ENCODE assay signal across 9 cellular contexts in the genomic region with DNA sequence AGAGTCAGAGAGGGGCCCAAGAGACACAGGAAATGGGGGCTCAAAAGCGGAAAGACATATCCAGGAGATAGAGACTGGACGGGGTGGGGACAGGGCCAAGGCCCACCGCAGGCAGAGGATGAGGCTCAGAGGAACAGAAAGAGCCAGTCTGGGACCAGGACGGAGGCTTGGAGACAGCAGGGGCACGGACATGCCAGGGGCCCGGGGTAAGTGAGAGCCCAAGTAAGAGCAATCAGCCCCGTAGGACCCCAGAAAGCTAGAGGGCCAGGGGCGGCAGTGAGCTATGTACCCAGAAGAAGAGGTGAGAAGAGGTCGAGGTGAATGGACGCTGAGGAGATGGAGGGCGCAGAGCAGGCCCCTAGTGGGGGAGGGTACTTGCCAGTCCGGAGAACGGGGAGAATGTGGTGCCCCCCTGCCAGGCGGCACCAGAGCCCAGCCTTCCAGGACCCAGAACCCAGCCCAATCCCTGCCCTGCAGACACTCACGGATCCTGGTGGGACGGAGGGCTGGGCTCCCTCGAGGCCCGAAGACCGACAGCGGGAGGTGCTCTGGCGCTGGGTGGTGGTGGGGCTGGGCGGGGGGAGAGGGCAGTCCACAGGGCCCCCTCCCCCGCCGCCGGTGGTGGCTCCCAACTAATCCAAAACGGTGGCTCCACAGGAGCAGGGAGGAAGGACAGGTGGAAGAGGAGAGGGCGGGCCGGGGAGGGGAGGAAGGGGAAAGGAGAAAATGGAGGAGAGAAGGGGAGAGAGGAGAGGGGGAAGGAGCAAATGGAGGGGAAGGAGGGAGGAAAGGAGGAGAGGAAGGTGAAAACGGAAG. TPM values are rescaled to one million over a fixed set of nuclear protein-coding genes. Genes with fewer than 3 reads are reported as not detected.
DNase-seq lines count a peak whose midpoint lies in the region; ATAC-seq and TF ChIP-seq lines count a peak whose summit lies in the region.
"Had no signal": no experiment of that assay in that cellular context is flagged by ENCODE, and none has a peak within 500 bp of the region (broad histone marks: within the 10 kb centered on the region; RNA-seq: fewer than 3 reads in every experiment).

No MANE protein-coding gene starts in this region.

- H2AFZ ChIP-seq in mammary epithelial cell (ENCODE audit: low read depth, low read length), result no peak overlapping the region

- H4K20me1 ChIP-seq in mammary epithelial cell (ENCODE audit: insufficient read depth, low read length), result no peaks in the 10 kb centered on the region

- H3K4me2 ChIP-seq in mammary epithelial cell (ENCODE audit: insufficient read depth, low read depth, low read length), result no peak overlapping the region

- WGBS in mammary epithelial cell (ENCODE audit: low coverage, missing lambda C conversion rate), result 55% methylated on average over 9 of the region's 29 CpGs
- 24 to 28% methylated on average over 9 to 29 of the region's 29 CpGs for WGBS in endodermal cell (ENCODE audit: insufficient coverage in 1 of 2, insufficient read length in 1 of 2), 2 experiments
- WGBS in adrenal gland, 4 donors, result 27 to 39% (median 32%) methylated on average over 16 to 29 of the region's 29 CpGs

- no peak for TF ChIP-seq POLR2A in breast epithelium (IDR thresholded peaks at IDR 0.05)
- TF ChIP-seq POLR2A in uterus (IDR thresholded peaks at IDR 0.05), result no peak
- TF ChIP-seq POLR2A in adrenal gland (IDR thresholded peaks at IDR 0.05), result no peak

- H3K9me3 ChIP-seq in breast epithelium, result no peaks in the 10 kb centered on the region
- H3K9me3 ChIP-seq in mammary epithelial cell (replicated peaks; ENCODE audit: insufficient read depth, low read length), result no peaks in the 10 kb centered on the region
- H3K9me3 ChIP-seq in endodermal cell (ENCODE audit: control insufficient read depth, low read length), result no peaks in the 10 kb centered on the region
- no peaks in the 10 kb centered on the region for H3K9me3 ChIP-seq in uterus
- no peaks in the 10 kb centered on the region for H3K9me3 ChIP-seq in adrenal gland (replicated peaks in 1 of 3)

- H3K9ac ChIP-seq in mammary epithelial cell (ENCODE audit: insufficient read depth, low read length) (no peak overlapping the region), endodermal cell (ENCODE audit: extremely low read depth, low read length, poor library complexity, severe bottlenecking) (no peak overlapping the region)

- in situ Hi-C loops in mammary epithelial cell (cut with MboI; ENCODE audit: low sequenced_read_pairs in 2 of 2), result no loop called here

- H3K27me3 ChIP-seq in breast epithelium, result peaks cover 0 to 25% of the 10 kb centered on the region in 2 donors
- peaks cover 9% of the 10 kb centered on the region for H3K27me3 ChIP-seq in mammary epithelial cell (ENCODE audit: insufficient read depth, low read length)
- H3K27me3 ChIP-seq in endodermal cell (ENCODE audit: control insufficient read depth, insufficient read depth, low read length, poor library complexity, severe bottlenecking), result no peaks in the 10 kb centered on the region
- no peaks in the 10 kb centered on the region for H3K27me3 ChIP-seq in uterus
- H3K27me3 ChIP-seq in adrenal gland, result peaks cover 3% of the 10 kb centered on the region

- no peak overlapping the region for H3K27ac ChIP-seq in breast epithelium
- H3K27ac ChIP-seq in mammary epithelial cell (ENCODE audit: insufficient read depth, low read depth, low read length), result no peak overlapping the region
- no peak overlapping the region for H3K27ac ChIP-seq in endodermal cell (ENCODE audit: low read depth, low read length)
- H3K27ac ChIP-seq in uterus, result peak overlapping the region in 1 of 2 donors; percentile 73
- no peak overlapping the region for H3K27ac ChIP-seq in adrenal gland

- dilution Hi-C loops in mammary epithelial cell (cut with HindIII; ENCODE audit: low sequenced_read_pairs), result no loop called here

- no peak for ATAC-seq in GM19023 (IDR thresholded peaks at IDR 0.05; ENCODE audit: unreplicated experiment)

- H3K4me3 ChIP-seq in breast epithelium (peak overlapping the region; percentile 17 to 62 (median 51)), mammary epithelial cell (replicated peaks in 1 of 3; ENCODE audit: insufficient read depth in 1 of 3, low read depth in 2 of 3, low read length in 3 of 3) (no peak overlapping the region), endodermal cell (ENCODE audit: low read length) (peak overlapping the region; percentile 60), uterus (peak overlapping the region; percentile 32 to 39), adrenal gland (peak overlapping the region in 1 of 4 donors; percentile 15)

- DNase-seq in breast epithelium (ENCODE audit: low spot score in 2 of 2) (no peak), mammary epithelial cell (no peak), endodermal cell (peak; percentile 67), uterus (no peak), adrenal gland (no peak), GM10248 (ENCODE audit: extremely low spot score) (no peak)

- no peaks in the 10 kb centered on the region for H3K36me3 ChIP-seq in breast epithelium
- no peaks in the 10 kb centered on the region for H3K36me3 ChIP-seq in mammary epithelial cell (ENCODE audit: insufficient read depth, low read length)
- H3K36me3 ChIP-seq in endodermal cell (ENCODE audit: control insufficient read depth, insufficient read depth, low read length), result no peaks in the 10 kb centered on the region
- H3K36me3 ChIP-seq in uterus, result no peaks in the 10 kb centered on the region
- H3K36me3 ChIP-seq in adrenal gland (replicated peaks in 1 of 2), result no peaks in the 10 kb centered on the region

- peaks cover 4% of the 10 kb centered on the region for H3K27me3 Mint-ChIP-seq in endodermal cell (ENCODE audit: insufficient read depth)
- H3K27me3 Mint-ChIP-seq in nephron (ENCODE audit: low read depth), result no peaks in the 10 kb centered on the region

- no peak overlapping the region for H3K27ac Mint-ChIP-seq in endodermal cell
- H3K27ac Mint-ChIP-seq in nephron, result no peak overlapping the region

- H3K9me3 Mint-ChIP-seq in endodermal cell (no peaks in the 10 kb centered on the region), nephron (no peaks in the 10 kb centered on the region)

- no TSS peak for BruUV-seq in mammary epithelial cell (replicated peaks; lab: Mats Ljungman, UMichigan)

- no peaks in the 10 kb centered on the region for H3K79me2 ChIP-seq in mammary epithelial cell (ENCODE audit: insufficient read depth, low read length)

- intact Hi-C loops in breast epithelium (cut with DNase I; ENCODE audit: low total_unique reads), result no loop called here
- intact Hi-C loops in mammary epithelial cell (cut with micrococcal nuclease), result no loop called here
- intact Hi-C loops in uterus (cut with DNase I; ENCODE audit: low total_unique reads), result no loop called here
- intact Hi-C loops in adrenal gland (cut with DNase I), result no loop called here

- H3K4me3 Mint-ChIP-seq in endodermal cell (no peak overlapping the region), nephron (peak overlapping the region in 2 of 3 experiments; percentile 40 to 50)

- H3K4me1 Mint-ChIP-seq in endodermal cell (peaks cover 4% of the 10 kb centered on the region), nephron (peaks cover 12% of the 10 kb centered on the region)

- POLR2A ChIA-PET in GM10248 (lab: Yijun Ruan, JAX), result no interaction called here

- no peaks in the 10 kb centered on the region for H3K36me3 Mint-ChIP-seq in endodermal cell (ENCODE audit: low read depth)
- peaks cover 1% of the 10 kb centered on the region for H3K36me3 Mint-ChIP-seq in nephron (ENCODE audit: low read depth)

- H3K4me1 ChIP-seq in breast epithelium (no peaks in the 10 kb centered on the region), mammary epithelial cell (ENCODE audit: insufficient read depth, low read length) (no peaks in the 10 kb centered on the region), endodermal cell (ENCODE audit: control insufficient read depth, insufficient read depth, low read length) (no peaks in the 10 kb centered on the region), uterus (no peaks in the 10 kb centered on the region), adrenal gland (replicated peaks in 1 of 2) (no peaks in the 10 kb centered on the region)

- TF ChIP-seq CTCF in breast epithelium (IDR thresholded peaks at IDR 0.05), result no peak
- no peak for TF ChIP-seq CTCF in mammary epithelial cell (conservative IDR thresholded peaks at IDR 0.05 in 1 of 2, IDR thresholded peaks at IDR 0.05 in 1 of 2; ENCODE audit: extremely low read depth in 1 of 2, insufficient read depth in 1 of 2, low read depth in 1 of 2, low read length in 2 of 2)
- TF ChIP-seq CTCF in endodermal cell (conservative IDR thresholded peaks at IDR 0.05), result no peak
- TF ChIP-seq CTCF in nephron (IDR thresholded peaks at IDR 0.05; ENCODE audit: unreplicated experiment in 3 of 3), result no peak
- no peak for TF ChIP-seq CTCF in uterus (IDR thresholded peaks at IDR 0.05)
- no peak for TF ChIP-seq CTCF in adrenal gland (IDR thresholded peaks at IDR 0.05)
- TF ChIP-seq CTCF in GM10248 (IDR thresholded peaks at IDR 0.05; ENCODE audit: control extremely low read depth, extremely low read depth, low read depth, missing control alignments), result no peak

- CTCF ChIA-PET in mammary epithelial cell (lab: Charles Lee; ENCODE audit: low non-redundant PET) (no interaction called here), GM10248 (lab: Yijun Ruan, JAX) (no interaction called here)

RNA-seq across cellular contexts. Expression of a gene that starts 1.0 kb away (rescaled TPM):
- 1 to 10 TPM in 2 of 3 donors, not detected in 1; 1.6 to 1.9 TPM for total RNA-seq in breast epithelium
- under 1 TPM in 1 of 2 donors, not detected in 1; 0.45 TPM for total RNA-seq in mammary epithelial cell
- 0.08 TPM for polyA plus RNA-seq in mammary epithelial cell
- polyA minus RNA-seq in mammary epithelial cell, result not detected
- total RNA-seq in endodermal cell, result 10 to 100 TPM; 21.6 to 38.7 TPM
- polyA plus RNA-seq in endodermal cell (2013, experiment 1 of 2), result 25.2 TPM
- polyA plus RNA-seq in endodermal cell (2013, experiment 2 of 2), result 21.7 TPM
- total RNA-seq in uterus, result 10 to 100 TPM in 1 of 4 donors, 1 to 10 TPM in 2, not detected in 1; 5.6 to 17.8 (median 7.0) TPM
- total RNA-seq in adrenal gland, result 1 to 10 TPM in 4 of 8 donors, under 1 TPM in 3, not detected in 1; 0.24 to 6.2 (median 1.0) TPM
- polyA plus RNA-seq in adrenal gland, result 10 to 100 TPM in 1 of 3 donors, 1 to 10 TPM in 2; 2.3 to 11.9 (median 2.4) TPM
- total RNA-seq: fibroblast of villous mesenchyme had no signal

RNA-seq across cellular contexts. Expression of a gene that starts 7.0 kb away (rescaled TPM):
- 10 to 100 TPM; 13.8 to 19.2 (median 15.1) TPM for total RNA-seq in breast epithelium
- 10 to 100 TPM; 16.8 to 19.7 TPM for total RNA-seq in mammary epithelial cell
- polyA plus RNA-seq in mammary epithelial cell, result 16.6 TPM
- polyA minus RNA-seq in mammary epithelial cell, result 20.6 TPM
- 10 to 100 TPM; 20.9 to 22.1 TPM for total RNA-seq in endodermal cell
- 21.0 TPM for polyA plus RNA-seq in endodermal cell (2013, experiment 1 of 2)
- 18.5 TPM for polyA plus RNA-seq in endodermal cell (2013, experiment 2 of 2)
- 10 to 100 TPM in 3 of 4 donors, 1 to 10 TPM in 1; 5.6 to 19.9 (median 14.1) TPM for total RNA-seq in uterus
- 10 to 100 TPM in 7 of 8 donors, 1 to 10 TPM in 1; 9.6 to 16.9 (median 13.4) TPM for total RNA-seq in adrenal gland
- polyA plus RNA-seq in adrenal gland, result 1 to 10 TPM; 2.7 to 7.9 (median 5.4) TPM

Comparison
In these comparisons a context has a peak if more than half of its experiments do, and no peak if none do; other contexts are left out.
1. H3K4me3 ChIP-seq: peak in breast epithelium (3 of 3), endodermal cell (single experiment) and uterus (2 of 2); none in mammary epithelial cell (0 of 3).